Comparison of ENCODE assay signal across 1 cellular context in the genomic region with DNA sequence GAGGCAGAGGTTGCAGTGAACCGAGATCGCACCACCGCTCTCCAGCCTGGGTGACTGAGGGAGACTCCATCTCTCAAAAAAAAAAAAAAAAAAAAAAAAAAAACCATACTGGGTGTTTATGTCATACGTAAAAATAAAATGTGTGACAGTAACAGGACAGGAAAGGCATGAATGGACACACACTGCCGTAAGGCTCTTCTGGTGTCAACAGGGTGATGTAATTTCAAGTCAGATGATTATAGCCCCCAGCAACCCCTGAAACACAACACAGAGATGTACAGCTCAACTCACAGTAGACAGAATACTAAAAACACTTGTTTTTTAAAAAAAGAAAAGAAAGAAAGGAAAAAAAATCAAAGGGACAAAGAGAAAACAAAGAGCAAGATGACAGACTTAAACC.
TF ChIP-seq lines count a peak whose summit lies in the region.

No MANE protein-coding gene starts in this region.

TF ChIP-seq in HCT116, 20 proteins besides CTCF, POLR2A, EP300 and RAD21:
- TF ChIP-seq EGR1 (IDR thresholded peaks at IDR 0.05; ENCODE audit: low read depth) (no peak), MAX (IDR thresholded peaks at IDR 0.05) (no peak), ELF1 (IDR thresholded peaks at IDR 0.05; ENCODE audit: borderline replicate concordance, low read depth) (no peak)
TF ChIP-seq in HCT116: peak in this region for 0.
